24 cellular contexts compared by ENCODE assay signal in genomic region chr12:107032266-107032665, GRCh38. TPM values are rescaled to one million over a fixed set of nuclear protein-coding genes. Genes with fewer than 3 reads are reported as not detected.
DNase-seq lines count a peak whose midpoint lies in the region; ATAC-seq, FAIRE-seq and TF ChIP-seq lines count a peak whose summit lies in the region.
"Had no signal": no experiment of that assay in that cellular context is flagged by ENCODE, and none has a peak within 500 bp of the region (broad histone marks: within the 10 kb centered on the region; RNA-seq: fewer than 3 reads in every experiment).

No MANE protein-coding gene starts in this region.

- H3K36me3 ChIP-seq in BLaER1 (no peaks in the 10 kb centered on the region), GM23338 (ENCODE audit: insufficient read depth) (no peaks in the 10 kb centered on the region), HepG2 (replicated peaks in 1 of 2; ENCODE audit: control insufficient read depth in 1 of 2, insufficient read depth in 2 of 2, low read length in 2 of 2) (no peaks in the 10 kb centered on the region)
- H3K36me3 ChIP-seq: MG63 had no signal

- H3K4me3 ChIP-seq in BLaER1 (no peak overlapping the region), GM23338 (no peak overlapping the region), HepG2 (replicated peaks in 1 of 3; ENCODE audit: insufficient read depth in 1 of 3, low read depth in 2 of 3, low read length in 3 of 3) (no peak overlapping the region)
- H3K4me3 ChIP-seq: MG63, SJSA1 had no signal

- H3K27ac Mint-ChIP-seq in GM23338 = peak overlapping the region; percentile 54; the same call in 1 of the 2 replicates

- H3K9me3 ChIP-seq in BLaER1 (0 out of 2 replicates have a peak, but pooled peaks cover 2% of the 10 kb centered on the region), HepG2 (ENCODE audit: low read length) (no peaks in the 10 kb centered on the region)
- H3K9me3 ChIP-seq: MG63, SJSA1 had no signal

- no peak for TF ChIP-seq CTCF in GM23338 (conservative IDR thresholded peaks at IDR 0.05; ENCODE audit: low read depth in 2 of 2)
- no peak for TF ChIP-seq CTCF in HepG2 (CRISPR knock-in tag; IDR thresholded peaks at IDR 0.05)

- TF ChIP-seq POLR2A in HepG2 (IDR thresholded peaks at IDR 0.05; ENCODE audit: insufficient read depth in 1 of 2, low read depth in 2 of 2, low read length in 2 of 2) = no peak

- peak overlapping the region; percentile 57 for H3K4me2 ChIP-seq in BLaER1
- H3K4me2 ChIP-seq in GM23338 = no peak overlapping the region
- no peak overlapping the region for H3K4me2 ChIP-seq in HepG2 (ENCODE audit: low read depth, low read length)

- H4K20me1 ChIP-seq in BLaER1 (no peaks in the 10 kb centered on the region), GM23338 (replicated peaks; ENCODE audit: insufficient read depth) (no peaks in the 10 kb centered on the region; the same call in 1 of the 2 replicates), HepG2 (ENCODE audit: insufficient read depth, low read length) (no peaks in the 10 kb centered on the region)

- in situ Hi-C loops in HepG2 (cut with HindIII; ENCODE audit: extremely low pct_ligation_motif_present, low pct_unique_long_range_greater_than_20kb) = no loop called here

- H3K4me1 Mint-ChIP-seq in GM23338 = no peaks in the 10 kb centered on the region

- H3K79me2 ChIP-seq in GM23338 (replicated peaks; ENCODE audit: insufficient read depth) (peaks cover 11% of the 10 kb centered on the region), HepG2 (ENCODE audit: insufficient read depth, low read length) (peaks cover 7% of the 10 kb centered on the region)

- TF ChIP-seq EP300 in HepG2 (IDR thresholded peaks at IDR 0.05; ENCODE audit: low read depth in 2 of 2, low read length in 2 of 2) (no peak), HepG2 (CRISPR knock-in tag; IDR thresholded peaks at IDR 0.05; ENCODE audit: borderline replicate concordance) (no peak)

- H2AFZ ChIP-seq in GM23338 (no peak overlapping the region), HepG2 (ENCODE audit: low read length) (no peak overlapping the region)

- no peaks in the 10 kb centered on the region for H3F3A ChIP-seq in GM23338 (replicated peaks; ENCODE audit: low read depth)

- H3K9me3 Mint-ChIP-seq in GM23338 = no peaks in the 10 kb centered on the region

- H3K27me3 ChIP-seq in BLaER1 (no peaks in the 10 kb centered on the region), GM23338 (ENCODE audit: insufficient read depth) (no peaks in the 10 kb centered on the region), HepG2 (ENCODE audit: control insufficient read depth in 1 of 2, insufficient read depth in 2 of 2, low read length in 2 of 2) (no peaks in the 10 kb centered on the region)
- H3K27me3 ChIP-seq: MG63, SJSA1 had no signal

- H3K4me1 ChIP-seq in BLaER1 (peaks cover 49% of the 10 kb centered on the region), GM23338 (ENCODE audit: insufficient read depth) (no peaks in the 10 kb centered on the region), HepG2 (ENCODE audit: insufficient read depth, low read length) (peaks cover 19% of the 10 kb centered on the region)

- DNase-seq in GM23338 (ENCODE audit: low spot score) (no peak), dermis blood vessel endothelial cell (peak; percentile 48), lung microvascular endothelial cell (ENCODE audit: low read depth in 2 of 2) (peak; percentile 21 to 85), NCI-H187 treated with DMSO at 0.1 percent for 48 hours (lab: John Stamatoyannopoulos, UW) (no peak), NCI-H1105 treated with DMSO at 0.1 percent for 48 hours (lab: John Stamatoyannopoulos, UW) (no peak), iPS-NIHi11 (ENCODE audit: low spot score) (no peak), HepG2 (ENCODE audit: low spot score) (no peak)
- DNase-seq: C1 segment of cervical spinal cord, DMS153, DND-41, KG1, MG63, NCI-H2029 treated with DMSO at 0.1 percent for 48 hours, NCI-H2227 treated with DMSO at 0.1 percent for 48 hours, NCI-H510A, NCI-H69, Right ventricle myocardium superior, RPMI8226 had no signal

- intact Hi-C loops in HepG2 (cut with micrococcal nuclease; ENCODE audit: unreplicated experiment) = no loop called here

- H3K36me3 Mint-ChIP-seq in GM23338 (ENCODE audit: low read depth) = peaks cover 12% of the 10 kb centered on the region

- H3K27me3 Mint-ChIP-seq in GM23338 (ENCODE audit: insufficient read depth, low read depth, poor library complexity) = peaks cover 4% of the 10 kb centered on the region

- CTCF ChIA-PET in HepG2 (lab: Yijun Ruan, JAX; ENCODE audit: low intra/inter-chr PET ratio, low total read pairs) = no interaction called here

- no TSS peak for BruUV-seq in HepG2 (replicated peaks; lab: Mats Ljungman, UMichigan)

- H3K27ac ChIP-seq in BLaER1 (no peak overlapping the region; the same call in 1 of the 2 replicates), GM23338 (ENCODE audit: low read depth) (no peak overlapping the region), HepG2 (ENCODE audit: extremely low read length, insufficient read depth, low read length) (no peak overlapping the region)
- H3K27ac ChIP-seq: SJSA1 had no signal

- no peak overlapping the region for H3K4me3 Mint-ChIP-seq in GM23338

- ATAC-seq in GM23338 (no peak), HepG2 (no peak)
- ATAC-seq: HCT116 had no signal

- no peaks in the 10 kb centered on the region; the same call in 1 of the 2 replicates for H3K9me2 ChIP-seq in GM23338 (ENCODE audit: insufficient read depth)

- POLR2A ChIA-PET in HepG2 (lab: Yijun Ruan, JAX) = no interaction called here

- no peak overlapping the region for H3K9ac ChIP-seq in BLaER1
- H3K9ac ChIP-seq in HepG2 (ENCODE audit: insufficient read depth, low read depth, low read length) = no peak overlapping the region

- no peak for FAIRE-seq in HepG2 (lab: Jason Lieb, UNC)
- FAIRE-seq: GM12892, H1, HTR-8/SVneo had no signal

- 80% methylated on average over 7 of the region's 7 CpGs for WGBS in HepG2 (ENCODE audit: low lambda C conversion rate)

- no peak for TF ChIP-seq RAD21 in HepG2 (CRISPR knock-in tag; IDR thresholded peaks at IDR 0.05)

TF ChIP-seq in GM23338, 12 proteins besides CTCF, POLR2A, EP300 and RAD21 (continues in another document):
- TF ChIP-seq ZNF331 (CRISPR knock-in tag; IDR thresholded peaks at IDR 0.05; ENCODE audit: low read depth) = no peak
- TF ChIP-seq JUNB (IDR thresholded peaks at IDR 0.05; ENCODE audit: unreplicated experiment) = no peak
- no peak for TF ChIP-seq NANOG (IDR thresholded peaks at IDR 0.05; ENCODE audit: borderline replicate concordance)
- TF ChIP-seq POLR2AphosphoS5 (IDR thresholded peaks at IDR 0.05; ENCODE audit: low read depth) = no peak
- TF ChIP-seq EZH2phosphoT487 (IDR thresholded peaks at IDR 0.05; ENCODE audit: unreplicated experiment) = no peak

TF ChIP-seq in HepG2, 621 proteins besides CTCF, POLR2A, EP300 and RAD21:
- no peak for TF ChIP-seq YEATS2 (CRISPR knock-in tag; IDR thresholded peaks at IDR 0.05; ENCODE audit: borderline replicate concordance)
- TF ChIP-seq ZNF605 (CRISPR knock-in tag; IDR thresholded peaks at IDR 0.05) = no peak
- no peak for TF ChIP-seq MXD4 (CRISPR knock-in tag; IDR thresholded peaks at IDR 0.05)
- TF ChIP-seq RBFOX2 (IDR thresholded peaks at IDR 0.05; ENCODE audit: low read depth, low read length) = no peak
- no peak for TF ChIP-seq ZNF564 (CRISPR knock-in tag; IDR thresholded peaks at IDR 0.05)
- TF ChIP-seq ZNF30 (CRISPR knock-in tag; IDR thresholded peaks at IDR 0.05) = no peak
- no peak for TF ChIP-seq SOX13 (IDR thresholded peaks at IDR 0.05)
- no peak for TF ChIP-seq SOX13 (CRISPR knock-in tag; conservative IDR thresholded peaks at IDR 0.05 in 1 of 2, IDR thresholded peaks at IDR 0.05 in 1 of 2)
- TF ChIP-seq CC2D1A (CRISPR knock-in tag; IDR thresholded peaks at IDR 0.05) = no peak
- no peak for TF ChIP-seq TAF1 (CRISPR knock-in tag; IDR thresholded peaks at IDR 0.05)
- TF ChIP-seq RXRB (CRISPR knock-in tag; IDR thresholded peaks at IDR 0.05; ENCODE audit: borderline replicate concordance) = no peak
- no peak for TF ChIP-seq ZNF124 (CRISPR knock-in tag; IDR thresholded peaks at IDR 0.05)
- no peak for TF ChIP-seq HOXD1 (CRISPR knock-in tag; IDR thresholded peaks at IDR 0.05)

RNA-seq across cellular contexts. Expression of gene MTERF2, which starts 45.3 kb away (rescaled TPM):
- total RNA-seq in GM23338 (2014; rRNA removed; shearing (Covaris generic)) = 4.7 and 9.2 TPM in 2 replicates
- polyA plus RNA-seq in GM23338 (2016; fragmentation: Nextera tagmentation; extraction: Ambion mirVana) = 9.1 and 11.0 TPM in 2 replicates
- total RNA-seq in dermis blood vessel endothelial cell = 6.5 and 7.2 TPM in 2 replicates
- total RNA-seq in lung microvascular endothelial cell = 3.9 and 6.7 TPM in 2 replicates
- 11.6 and 13.6 TPM in 2 replicates for total RNA-seq in HepG2 (2016; rRNA removed; fragmentation: Illumina TruSeq; extraction: Trizol)
- total RNA-seq in HepG2 (2016; cell fraction: cytosol; rRNA removed; fragmentation: Illumina TruSeq; extraction: Trizol; ENCODE audit: low read depth) = 3.6 and 3.8 TPM in 2 replicates
- 14.0 and 14.6 TPM in 2 replicates for total RNA-seq in HepG2 (2016; cell fraction: insoluble cytoplasmic fraction; rRNA removed; fragmentation: Illumina TruSeq; extraction: Trizol)
- 7.1 and 8.0 TPM in 2 replicates for total RNA-seq in HepG2 (2016; cell fraction: membrane; rRNA removed; fragmentation: Illumina TruSeq; extraction: Trizol)
- 13.6 and 17.6 TPM in 2 replicates for total RNA-seq in HepG2 (2016; cell fraction: nucleus; rRNA removed; fragmentation: Illumina TruSeq; extraction: Trizol)
- polyA plus RNA-seq in HepG2 (2011; rRNA removed) = 8.0 and 9.9 TPM in 2 replicates
- 2.4 and 3.5 TPM in 2 replicates for polyA plus RNA-seq in HepG2 (2011; cell fraction: cytosol; rRNA removed)
- 16.4 and 28.8 TPM in 2 replicates for polyA plus RNA-seq in HepG2 (2011; cell fraction: nucleus; rRNA removed)
- polyA plus RNA-seq in HepG2 (2012) = 11.8 and 14.4 TPM in 2 replicates
- 3.5 and 4.3 TPM in 2 replicates for polyA plus RNA-seq in HepG2 (2016; cell fraction: cytosol; fragmentation: Illumina TruSeq; extraction: Trizol; ENCODE audit: low read depth)
- polyA plus RNA-seq in HepG2 (2016; cell fraction: insoluble cytoplasmic fraction; fragmentation: Illumina TruSeq; extraction: Trizol; ENCODE audit: low read depth) = 16.5 and 20.1 TPM in 2 replicates
- 5.3 and 7.0 TPM in 2 replicates for polyA plus RNA-seq in HepG2 (2016; cell fraction: membrane; fragmentation: Illumina TruSeq; extraction: Trizol; ENCODE audit: low read depth)
- 25.1 and 29.0 TPM in 2 replicates for polyA plus RNA-seq in HepG2 (2016; cell fraction: nucleus; fragmentation: Illumina TruSeq; extraction: Trizol; ENCODE audit: insufficient read depth, low read depth)
- 3.7 and 4.5 TPM in 2 replicates for polyA minus RNA-seq in HepG2 (2011; rRNA and poly(A)+ RNA removed; ENCODE audit: low replicate concordance)
- 2.7 and 3.5 TPM in 2 replicates for polyA minus RNA-seq in HepG2 (2011; cell fraction: cytosol; rRNA and poly(A)+ RNA removed)
- 9.5 and 14.3 TPM in 2 replicates for polyA minus RNA-seq in HepG2 (2011; cell fraction: nucleus; rRNA and poly(A)+ RNA removed)

Comparison
In these comparisons a context has a peak if more than half of its experiments do, and no peak if none do; other contexts are left out.
1. DNase-seq: peak in dermis blood vessel endothelial cell (single experiment) and lung microvascular endothelial cell (2 of 2); none in GM23338 (single experiment), NCI-H187 treated with DMSO at 0.1 percent for 48 hours (single experiment), NCI-H1105 treated with DMSO at 0.1 percent for 48 hours (single experiment), iPS-NIHi11 (single experiment) and HepG2 (single experiment).